Comparison of ENCODE assay signal across 2 cellular contexts in the genomic region with DNA sequence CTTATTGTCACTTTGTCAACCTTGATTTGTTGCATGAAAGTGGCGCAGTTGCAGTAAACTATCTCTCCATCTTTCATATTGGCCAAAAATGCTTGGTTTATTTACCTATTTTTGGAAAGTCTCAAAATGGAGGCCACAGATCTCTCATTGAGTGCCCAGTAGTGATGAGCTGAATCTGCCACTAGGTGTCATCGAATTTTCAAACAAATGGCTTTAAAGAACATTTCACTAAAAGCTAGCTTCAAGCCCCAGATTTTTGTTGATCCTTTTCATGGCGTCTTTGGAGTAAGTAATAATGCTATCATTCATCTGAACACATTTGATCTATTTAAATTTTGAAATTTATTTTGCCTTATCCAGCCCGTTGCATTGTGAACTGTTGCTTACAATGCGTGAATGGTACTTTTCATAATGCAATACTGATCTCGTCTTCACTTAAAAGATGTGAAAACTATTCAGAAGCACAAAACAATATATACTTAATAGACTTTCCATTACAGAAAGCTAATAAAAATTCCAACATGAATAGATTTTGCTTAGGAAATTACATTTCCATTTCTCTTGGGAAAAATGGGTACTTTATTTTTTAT.
TF ChIP-seq lines count a peak whose summit lies in the region.

No MANE protein-coding gene starts in this region.

TF ChIP-seq in SK-N-SH treated with all-trans-retinoic acid at 6 μM for 48 hours, 23 proteins besides CTCF, POLR2A, EP300 and RAD21 (continued from another document):
- TF ChIP-seq TSHZ2 (CRISPR knock-in tag; IDR thresholded peaks at IDR 0.05) (no peak), BACH2 (CRISPR knock-in tag; IDR thresholded peaks at IDR 0.05; ENCODE audit: borderline replicate concordance) (no peak), ZNF565 (CRISPR knock-in tag; conservative IDR thresholded peaks at IDR 0.05; ENCODE audit: low read depth) (no peak), ZNF8 (CRISPR knock-in tag; IDR thresholded peaks at IDR 0.05) (no peak), ESRRG (CRISPR knock-in tag; IDR thresholded peaks at IDR 0.05) (no peak), ZNF70 (CRISPR knock-in tag; IDR thresholded peaks at IDR 0.05) (no peak)
- TF ChIP-seq, protein P1, sequence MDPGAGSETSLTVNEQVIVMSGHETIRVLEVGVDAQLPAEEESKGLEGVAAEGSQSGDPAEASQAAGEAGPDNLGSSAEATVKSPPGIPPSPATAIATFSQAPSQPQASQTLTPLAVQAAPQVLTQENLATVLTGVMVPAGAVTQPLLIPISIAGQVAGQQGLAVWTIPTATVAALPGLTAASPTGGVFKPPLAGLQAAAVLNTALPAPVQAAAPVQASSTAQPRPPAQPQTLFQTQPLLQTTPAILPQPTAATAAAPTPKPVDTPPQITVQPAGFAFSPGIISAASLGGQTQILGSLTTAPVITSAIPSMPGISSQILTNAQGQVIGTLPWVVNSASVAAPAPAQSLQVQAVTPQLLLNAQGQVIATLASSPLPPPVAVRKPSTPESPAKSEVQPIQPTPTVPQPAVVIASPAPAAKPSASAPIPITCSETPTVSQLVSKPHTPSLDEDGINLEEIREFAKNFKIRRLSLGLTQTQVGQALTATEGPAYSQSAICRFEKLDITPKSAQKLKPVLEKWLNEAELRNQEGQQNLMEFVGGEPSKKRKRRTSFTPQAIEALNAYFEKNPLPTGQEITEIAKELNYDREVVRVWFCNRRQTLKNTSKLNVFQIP (CRISPR knock-in tag; IDR thresholded peaks at IDR 0.05; ENCODE audit: borderline replicate concordance, low read depth) = no peak

TF ChIP-seq in GM12878, 131 proteins besides CTCF, POLR2A, EP300 and RAD21:
- TF ChIP-seq, protein P2, sequence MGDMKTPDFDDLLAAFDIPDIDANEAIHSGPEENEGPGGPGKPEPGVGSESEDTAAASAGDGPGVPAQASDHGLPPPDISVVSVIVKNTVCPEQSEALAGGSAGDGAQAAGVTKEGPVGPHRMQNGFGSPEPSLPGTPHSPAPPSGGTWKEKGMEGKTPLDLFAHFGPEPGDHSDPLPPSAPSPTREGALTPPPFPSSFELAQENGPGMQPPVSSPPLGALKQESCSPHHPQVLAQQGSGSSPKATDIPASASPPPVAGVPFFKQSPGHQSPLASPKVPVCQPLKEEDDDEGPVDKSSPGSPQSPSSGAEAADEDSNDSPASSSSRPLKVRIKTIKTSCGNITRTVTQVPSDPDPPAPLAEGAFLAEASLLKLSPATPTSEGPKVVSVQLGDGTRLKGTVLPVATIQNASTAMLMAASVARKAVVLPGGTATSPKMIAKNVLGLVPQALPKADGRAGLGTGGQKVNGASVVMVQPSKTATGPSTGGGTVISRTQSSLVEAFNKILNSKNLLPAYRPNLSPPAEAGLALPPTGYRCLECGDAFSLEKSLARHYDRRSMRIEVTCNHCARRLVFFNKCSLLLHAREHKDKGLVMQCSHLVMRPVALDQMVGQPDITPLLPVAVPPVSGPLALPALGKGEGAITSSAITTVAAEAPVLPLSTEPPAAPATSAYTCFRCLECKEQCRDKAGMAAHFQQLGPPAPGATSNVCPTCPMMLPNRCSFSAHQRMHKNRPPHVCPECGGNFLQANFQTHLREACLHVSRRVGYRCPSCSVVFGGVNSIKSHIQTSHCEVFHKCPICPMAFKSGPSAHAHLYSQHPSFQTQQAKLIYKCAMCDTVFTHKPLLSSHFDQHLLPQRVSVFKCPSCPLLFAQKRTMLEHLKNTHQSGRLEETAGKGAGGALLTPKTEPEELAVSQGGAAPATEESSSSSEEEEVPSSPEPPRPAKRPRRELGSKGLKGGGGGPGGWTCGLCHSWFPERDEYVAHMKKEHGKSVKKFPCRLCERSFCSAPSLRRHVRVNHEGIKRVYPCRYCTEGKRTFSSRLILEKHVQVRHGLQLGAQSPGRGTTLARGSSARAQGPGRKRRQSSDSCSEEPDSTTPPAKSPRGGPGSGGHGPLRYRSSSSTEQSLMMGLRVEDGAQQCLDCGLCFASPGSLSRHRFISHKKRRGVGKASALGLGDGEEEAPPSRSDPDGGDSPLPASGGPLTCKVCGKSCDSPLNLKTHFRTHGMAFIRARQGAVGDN (IDR thresholded peaks at IDR 0.05) = no peak
- peak; percentile 41; the same call in 1 of the 2 replicates for TF ChIP-seq SMC3 (IDR thresholded peaks at IDR 0.05; ENCODE audit: borderline replicate concordance, low read length)
- TF ChIP-seq YY1 (IDR thresholded peaks at IDR 0.05; ENCODE audit: low read depth, low read length) = peak; percentile 69; the same call in 1 of the 2 replicates
